Comparison of ENCODE assay signal across 19 cellular contexts in the genomic region with DNA sequence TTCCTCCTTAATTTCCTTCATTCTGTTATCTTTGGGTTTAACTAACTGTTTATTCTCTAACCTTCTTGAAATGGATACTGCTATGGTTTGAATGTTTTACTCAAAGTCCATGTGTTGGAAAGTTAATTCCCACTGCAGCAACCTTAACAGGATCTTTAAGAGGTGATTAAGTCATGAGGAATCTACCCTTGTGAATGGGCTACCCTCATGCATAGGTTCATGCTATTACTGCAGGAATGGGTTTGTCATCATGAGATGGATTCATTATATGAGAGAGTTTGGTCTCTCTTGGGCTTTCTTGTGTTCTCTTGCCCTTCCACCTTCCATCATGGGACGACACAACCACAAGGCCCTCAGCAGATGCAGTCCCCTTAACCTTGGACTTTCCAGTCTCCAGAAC.
DNase-seq lines count a peak whose midpoint lies in the region; ATAC-seq, FAIRE-seq and TF ChIP-seq lines count a peak whose summit lies in the region.
"Had no signal": no experiment of that assay in that cellular context is flagged by ENCODE, and none has a peak within 500 bp of the region (broad histone marks: within the 10 kb centered on the region; RNA-seq: fewer than 3 reads in every experiment).

No MANE protein-coding gene starts in this region.

- H3K27ac ChIP-seq in H1 (ENCODE audit: low read depth, low read length) (no peak overlapping the region), small intestine (ENCODE audit: low read depth in 1 of 2, low read length in 1 of 2) (no peak overlapping the region)
- H3K27ac ChIP-seq: body of pancreas, gastrocnemius medialis, skin epidermis, thyroid gland had no signal

- no peaks in the 10 kb centered on the region for H3K27me3 ChIP-seq in H1 (replicated peaks in 1 of 4; ENCODE audit: control insufficient read depth in 3 of 4, extremely low read depth in 1 of 4, insufficient read depth in 3 of 4, low read length in 3 of 4)
- no peaks in the 10 kb centered on the region for H3K27me3 ChIP-seq in small intestine (ENCODE audit: control insufficient read depth in 2 of 2, insufficient read depth in 2 of 2, low read length in 2 of 2)
- H3K27me3 ChIP-seq: body of pancreas, gastrocnemius medialis, thyroid gland had no signal

- ATAC-seq in GM21526 (IDR thresholded peaks at IDR 0.05; ENCODE audit: low FRiP score, unreplicated experiment): no peak
- ATAC-seq: body of pancreas, gastrocnemius medialis, Right ventricle myocardium inferior had no signal

- no peak overlapping the region for H4K5ac ChIP-seq in H1 (ENCODE audit: insufficient read length, low read depth, low read length)

- no peak overlapping the region for H2BK15ac ChIP-seq in H1 (ENCODE audit: low read length)

- no peaks in the 10 kb centered on the region for H3K4me1 ChIP-seq in H1 (replicated peaks in 1 of 4; ENCODE audit: control insufficient read depth in 3 of 4, insufficient read depth in 4 of 4, low read length in 3 of 4)
- no peaks in the 10 kb centered on the region for H3K4me1 ChIP-seq in small intestine (ENCODE audit: control insufficient read depth in 2 of 2, insufficient read depth in 1 of 2, low read depth in 1 of 2, low read length in 1 of 2)
- H3K4me1 ChIP-seq: body of pancreas, gastrocnemius medialis, thyroid gland had no signal

- no peak overlapping the region for H3K14ac ChIP-seq in H1 (ENCODE audit: insufficient read length)

- TF ChIP-seq RAD21 in H1 (IDR thresholded peaks at IDR 0.05 in 1 of 2, conservative IDR thresholded peaks at IDR 0.05 in 1 of 2; ENCODE audit: low read depth in 2 of 2, low read length in 2 of 2): no peak

- H3K9ac ChIP-seq in H1 (replicated peaks in 1 of 4; ENCODE audit: extremely low read depth in 1 of 4, low read depth in 3 of 4, low read length in 3 of 4): no peak overlapping the region

- H3K23ac ChIP-seq in H1 (ENCODE audit: insufficient read length): no peak overlapping the region

- no peaks in the 10 kb centered on the region for H3K79me2 ChIP-seq in H1 (ENCODE audit: control insufficient read depth in 1 of 2, insufficient read depth in 2 of 2, low read length in 2 of 2)

- H2BK20ac ChIP-seq in H1 (ENCODE audit: low read length): no peak overlapping the region

- H3K9me3 ChIP-seq in H1 (ENCODE audit: insufficient read depth in 2 of 2, low read depth in 1 of 2, low read length in 1 of 2): no peaks in the 10 kb centered on the region
- no peaks in the 10 kb centered on the region for H3K9me3 ChIP-seq in small intestine (ENCODE audit: control insufficient read depth, low read depth)
- H3K9me3 ChIP-seq: body of pancreas, gastrocnemius medialis, thyroid gland had no signal

- no peaks in the 10 kb centered on the region for H3K79me1 ChIP-seq in H1 (ENCODE audit: low read depth, low read length)

- no peak overlapping the region for H2AK5ac ChIP-seq in H1 (ENCODE audit: low read depth, low read length)

- H4K8ac ChIP-seq in H1 (ENCODE audit: extremely low read depth, insufficient read depth, low read length): no peak overlapping the region

- CTCF ChIA-PET in H1 (lab: Charles Lee; ENCODE audit: partially characterized antibody): no interaction called here

- TF ChIP-seq CTCF in H1 (IDR thresholded peaks at IDR 0.05; ENCODE audit: control extremely low read depth in 1 of 3, insufficient read depth in 1 of 3, low read depth in 1 of 3, low read length in 3 of 3): no peak

- no peak overlapping the region for H2BK5ac ChIP-seq in H1 (ENCODE audit: low read depth, low read length)

- POLR2A ChIA-PET in H1 (lab: Charles Lee; ENCODE audit: partially characterized antibody): no interaction called here

- H3K18ac ChIP-seq in H1 (ENCODE audit: extremely low read depth, low read length): no peak overlapping the region

- no peaks in the 10 kb centered on the region for H4K20me1 ChIP-seq in H1 (replicated peaks in 1 of 2; ENCODE audit: control insufficient read depth in 1 of 2, insufficient read depth in 2 of 2, low read length in 2 of 2)

- H3K36me3 ChIP-seq in H1 (ENCODE audit: control insufficient read depth in 2 of 4, insufficient read depth in 4 of 4, low read length in 3 of 4): no peaks in the 10 kb centered on the region; a peak in 1 of 8 replicates
- H3K36me3 ChIP-seq in small intestine (ENCODE audit: control insufficient read depth in 2 of 2, insufficient read depth in 2 of 2, low read length in 2 of 2): no peaks in the 10 kb centered on the region
- H3K36me3 ChIP-seq: gastrocnemius medialis, thyroid gland had no signal

- DNase-seq in H4 (ENCODE audit: low spot score) (peak; percentile 9), RKO (ENCODE audit: low spot score) (peak; percentile 1), H1 (ENCODE audit: low read depth in 1 of 2, low spot score in 2 of 2) (no peak), kidney tubule cell (ENCODE audit: low spot score) (peak; percentile 67), small intestine (no peak), SIG-M5 treated with dmso at 0.1 percent for 504 hours (lab: John Stamatoyannopoulos, UW; ENCODE audit: unreplicated experiment) (no peak)
- no peak for DNase-seq in stimulated activated CD4-positive, alpha-beta T cell treated with anti-CD3 and anti-CD28 coated beads, Interleukin-4, amount 100 ng/mL, for 24 hours
- DNase-seq: body of pancreas; CD4-positive, alpha-beta T cell; cortex of kidney; gastrocnemius medialis; NCI-H187 treated with DMSO at 0.1 percent for 48 hours; NCI-H446 treated with DMSO at 0.1 percent for 48 hours; stimulated activated naive CD4-positive, alpha-beta T cell treated with Interleukin-2 at 50 U/mL for 16 hours; thyroid gland had no signal

- 87% methylated on average over 1 of the region's 1 CpG; no CpG with 5 or more reads in 1 of the 2 experiments for WGBS in H1 (ENCODE audit: extremely low coverage in 1 of 2, insufficient coverage in 1 of 2, insufficient read length in 1 of 2, insufficient replicate concordance in 2 of 2, low coverage in 1 of 2, low lambda C conversion rate in 2 of 2, missing lambda C conversion rate in 1 of 2), 2 experiments
- WGBS in small intestine, 3 donors: 86 to 94% (median 88%) methylated on average over 1 of the region's 1 CpG

- no peak overlapping the region for H3K56ac ChIP-seq in H1 (replicated peaks; ENCODE audit: insufficient read length, low read depth, low read length)

- FAIRE-seq in H1 (lab: Jason Lieb, UNC): no peak
- no peak for FAIRE-seq in small intestine (lab: Jason Lieb, UNC)
- FAIRE-seq: GM12891 had no signal

- no peak overlapping the region for H2BK12ac ChIP-seq in H1 (ENCODE audit: low read depth, low read length)

- no peak overlapping the region for H2BK120ac ChIP-seq in H1 (replicated peaks; ENCODE audit: low read depth, low read length)

- H3K4me2 ChIP-seq in H1 (ENCODE audit: insufficient read depth in 1 of 2, low read depth in 2 of 2, low read length in 2 of 2): no peak overlapping the region

- TF ChIP-seq EP300 in H1 (IDR thresholded peaks at IDR 0.05; ENCODE audit: borderline replicate concordance in 1 of 2, low read depth in 2 of 2, low read length in 2 of 2): no peak

- no peak overlapping the region for H4K91ac ChIP-seq in H1 (replicated peaks; ENCODE audit: insufficient read length, low read length)

- H3K23me2 ChIP-seq in H1 (ENCODE audit: low read depth, low read length): no peaks in the 10 kb centered on the region

- no peak overlapping the region for H3K4ac ChIP-seq in H1 (replicated peaks; ENCODE audit: insufficient read length, low read depth, low read length)

- TF ChIP-seq POLR2A in H1 (IDR thresholded peaks at IDR 0.05; ENCODE audit: control extremely low read depth in 1 of 2, low read depth in 2 of 2, low read length in 2 of 2): no peak

- 0 out of 2 replicates have a peak overlapping the region, but pooled peaks have one; percentile 22 for H2AFZ ChIP-seq in H1 (ENCODE audit: low read length)

- H3K4me3 ChIP-seq in H1 (ENCODE audit: extremely low read depth in 1 of 4, insufficient read depth in 2 of 4, low read depth in 3 of 4, low read length in 4 of 4) (no peak overlapping the region), small intestine (ENCODE audit: low read depth in 1 of 2, low read length in 2 of 2) (no peak overlapping the region)
- H3K4me3 ChIP-seq: body of pancreas, gastrocnemius medialis, skin epidermis, thyroid gland had no signal

TF ChIP-seq in H1, 55 proteins besides CTCF, POLR2A, EP300 and RAD21 (continues in another document):
- TF ChIP-seq RBBP5 (IDR thresholded peaks at IDR 0.05; ENCODE audit: borderline replicate concordance, low read depth, low read length) (no peak), POLR2AphosphoS5 (IDR thresholded peaks at IDR 0.05; ENCODE audit: low read depth, low read length) (no peak), EZH2 (IDR thresholded peaks at IDR 0.05; ENCODE audit: low read depth, low read length, severe bottlenecking) (no peak), PHF8 (conservative IDR thresholded peaks at IDR 0.05; ENCODE audit: low read depth, low read length) (no peak), TAF7 (optimal IDR thresholded peaks at IDR 0.05; ENCODE audit: borderline replicate concordance, low read depth, low read length) (no peak), ZNF274 (IDR thresholded peaks at IDR 0.05; ENCODE audit: borderline replicate concordance, extremely low read depth, low read length) (no peak), KDM5A (IDR thresholded peaks at IDR 0.05; ENCODE audit: low read length) (no peak), CBX5 (IDR thresholded peaks at IDR 0.05; ENCODE audit: low read depth, low read length) (no peak)
- TF ChIP-seq, protein P1, sequence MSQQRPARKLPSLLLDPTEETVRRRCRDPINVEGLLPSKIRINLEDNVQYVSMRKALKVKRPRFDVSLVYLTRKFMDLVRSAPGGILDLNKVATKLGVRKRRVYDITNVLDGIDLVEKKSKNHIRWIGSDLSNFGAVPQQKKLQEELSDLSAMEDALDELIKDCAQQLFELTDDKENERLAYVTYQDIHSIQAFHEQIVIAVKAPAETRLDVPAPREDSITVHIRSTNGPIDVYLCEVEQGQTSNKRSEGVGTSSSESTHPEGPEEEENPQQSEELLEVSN (IDR thresholded peaks at IDR 0.05): no peak
- TF ChIP-seq, protein P2, sequence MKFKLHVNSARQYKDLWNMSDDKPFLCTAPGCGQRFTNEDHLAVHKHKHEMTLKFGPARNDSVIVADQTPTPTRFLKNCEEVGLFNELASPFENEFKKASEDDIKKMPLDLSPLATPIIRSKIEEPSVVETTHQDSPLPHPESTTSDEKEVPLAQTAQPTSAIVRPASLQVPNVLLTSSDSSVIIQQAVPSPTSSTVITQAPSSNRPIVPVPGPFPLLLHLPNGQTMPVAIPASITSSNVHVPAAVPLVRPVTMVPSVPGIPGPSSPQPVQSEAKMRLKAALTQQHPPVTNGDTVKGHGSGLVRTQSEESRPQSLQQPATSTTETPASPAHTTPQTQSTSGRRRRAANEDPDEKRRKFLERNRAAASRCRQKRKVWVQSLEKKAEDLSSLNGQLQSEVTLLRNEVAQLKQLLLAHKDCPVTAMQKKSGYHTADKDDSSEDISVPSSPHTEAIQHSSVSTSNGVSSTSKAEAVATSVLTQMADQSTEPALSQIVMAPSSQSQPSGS (IDR thresholded peaks at IDR 0.05; ENCODE audit: low read length): no peak
- TF ChIP-seq, protein P3, sequence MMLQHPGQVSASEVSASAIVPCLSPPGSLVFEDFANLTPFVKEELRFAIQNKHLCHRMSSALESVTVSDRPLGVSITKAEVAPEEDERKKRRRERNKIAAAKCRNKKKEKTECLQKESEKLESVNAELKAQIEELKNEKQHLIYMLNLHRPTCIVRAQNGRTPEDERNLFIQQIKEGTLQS (IDR thresholded peaks at IDR 0.05; ENCODE audit: insufficient read depth, low read depth, low read length): no peak

Comparison
In these comparisons a context has a peak if more than half of its experiments do, and no peak if none do; other contexts are left out.
1. DNase-seq: peak in H4 (single experiment), RKO (single experiment) and kidney tubule cell (single experiment); none in H1 (0 of 2), small intestine (single experiment), stimulated activated CD4-positive, alpha-beta T cell treated with anti-CD3 and anti-CD28 coated beads, Interleukin-4, amount 100 ng/mL, for 24 hours (single experiment) and SIG-M5 treated with dmso at 0.1 percent for 504 hours (single experiment).